Comparison of ENCODE assay signal across 6 cellular contexts in the genomic region with DNA sequence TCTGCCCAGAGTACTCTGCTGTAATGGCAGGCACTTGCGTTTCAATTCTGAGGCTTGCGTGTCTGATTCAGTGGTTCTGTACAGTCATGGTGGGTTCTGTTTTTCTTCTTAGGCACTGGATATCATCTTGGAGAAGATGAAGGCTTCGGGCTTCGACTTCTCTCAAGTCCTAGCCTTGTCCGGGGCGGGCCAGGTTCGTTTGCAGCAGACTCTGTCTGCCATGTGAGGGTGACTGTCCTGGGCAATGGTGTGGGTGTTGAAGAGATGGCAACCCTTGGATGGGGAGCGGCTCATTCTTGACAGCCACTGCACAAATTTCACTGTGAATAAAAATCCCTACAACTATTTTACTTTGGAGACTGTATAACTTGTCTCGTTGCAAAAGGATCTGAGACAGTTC.
"Had no signal": no experiment of that assay in that cellular context is flagged by ENCODE, and none has a peak within 500 bp of the region (broad histone marks: within the 10 kb centered on the region; RNA-seq: fewer than 3 reads in every experiment).

No MANE protein-coding gene starts in this region.

- H3K9me3 Mint-ChIP-seq: IgD-negative memory B cell had no signal

- H3K4me1 Mint-ChIP-seq: GM23338, H9 had no signal

- H3K4me3 Mint-ChIP-seq: GM23338, H9, IgD-negative memory B cell had no signal

- H3K27me3 Mint-ChIP-seq: IgD-negative memory B cell had no signal

- DNase-seq: H9, HCEC 1CT, KBM-7 had no signal

- ATAC-seq: GM23338, HepG2 had no signal

- H3K27ac Mint-ChIP-seq: GM23338, H9 had no signal
